In genomic region chr12:8648598-8649205, GRCh38 we compare ENCODE assay signal across 10 cellular contexts. TPM values are rescaled to one million over a fixed set of nuclear protein-coding genes. Genes with fewer than 3 reads are reported as not detected.
DNase-seq lines count a peak whose midpoint lies in the region; ATAC-seq and TF ChIP-seq lines count a peak whose summit lies in the region.
"Had no signal": no experiment of that assay in that cellular context is flagged by ENCODE, and none has a peak within 500 bp of the region (broad histone marks: within the 10 kb centered on the region; RNA-seq: fewer than 3 reads in every experiment).

No MANE protein-coding gene starts in this region.

- ATAC-seq in GM18502 (IDR thresholded peaks at IDR 0.05; ENCODE audit: poor library complexity, unreplicated experiment): peak; percentile 83
- ATAC-seq in GM21825 (IDR thresholded peaks at IDR 0.05; ENCODE audit: unreplicated experiment): peak; percentile 70
- ATAC-seq in mucosa of descending colon: peak; percentile 29

- H3K4me1 ChIP-seq in Peyer's patch: peaks cover 0 to 13% (median 2%) of the 10 kb centered on the region in 4 donors
- H3K4me1 ChIP-seq in mucosa of descending colon (ENCODE audit: low read depth): no peaks in the 10 kb centered on the region
- H3K4me1 ChIP-seq in esophagus squamous epithelium: no peaks in the 10 kb centered on the region

- DNase-seq in Peyer's patch (peak in 2 of 3 donors; percentile 56 to 57), mucosa of descending colon (no peak), iPS-NIHi7 (ENCODE audit: extremely low spot score) (no peak), head of caudate nucleus (no peak), NCI-H345 (lab: John Stamatoyannopoulos, UW) (no peak), esophagus squamous epithelium (lab: John Stamatoyannopoulos, UW) (no peak)
- DNase-seq: NCI-H226 had no signal

- H3K27ac ChIP-seq in Peyer's patch (no peak overlapping the region), esophagus squamous epithelium (no peak overlapping the region)

- no peak for TF ChIP-seq POLR2A in Peyer's patch (IDR thresholded peaks at IDR 0.05)
- TF ChIP-seq POLR2A in esophagus squamous epithelium (IDR thresholded peaks at IDR 0.05): no peak

- TF ChIP-seq CTCF in Peyer's patch (IDR thresholded peaks at IDR 0.05): no peak
- no peak for TF ChIP-seq CTCF in mucosa of descending colon (IDR thresholded peaks at IDR 0.05)
- no peak for TF ChIP-seq CTCF in esophagus squamous epithelium (IDR thresholded peaks at IDR 0.05)

- H3K9me3 ChIP-seq in Peyer's patch (no peaks in the 10 kb centered on the region), mucosa of descending colon (no peaks in the 10 kb centered on the region), esophagus squamous epithelium (no peaks in the 10 kb centered on the region)

- intact Hi-C loops in mucosa of descending colon (cut with DNase I, micrococcal nuclease): no loop called here
- intact Hi-C loops in head of caudate nucleus (cut with DNase I): no loop called here
- intact Hi-C loops in esophagus squamous epithelium (cut with DNase I): no loop called here

- H3K27me3 ChIP-seq in Peyer's patch: no peaks in the 10 kb centered on the region
- peaks cover 0 to 45% (median 0%) of the 10 kb centered on the region in 4 donors for H3K27me3 ChIP-seq in esophagus squamous epithelium

- H3K4me3 ChIP-seq in Peyer's patch (no peak overlapping the region), mucosa of descending colon (no peak overlapping the region), esophagus squamous epithelium (no peak overlapping the region)

- no peaks in the 10 kb centered on the region for H3K36me3 ChIP-seq in Peyer's patch
- no peaks in the 10 kb centered on the region for H3K36me3 ChIP-seq in mucosa of descending colon (ENCODE audit: low read depth)
- H3K36me3 ChIP-seq in esophagus squamous epithelium: no peaks in the 10 kb centered on the region

- WGBS in esophagus squamous epithelium, 2 donors: 83 to 86% methylated on average over 8 of the region's 8 CpGs

RNA-seq across cellular contexts. Expression of gene MFAP5, which starts 13.9 kb away (rescaled TPM):
- total RNA-seq in Peyer's patch: 10 to 100 TPM; 17.3 to 67.4 (median 32.4) TPM
- total RNA-seq in mucosa of descending colon: 10 to 100 TPM; 10.7 to 43.1 (median 25.0) TPM
- 10 to 100 TPM in 2 of 4 donors, 1 to 10 TPM in 2; 1.2 to 51.7 (median 16.9) TPM for total RNA-seq in esophagus squamous epithelium

RNA-seq across cellular contexts. Expression of gene AICDA, which starts 36.0 kb away (rescaled TPM):
- total RNA-seq in Peyer's patch (1 to 10 TPM in 3 of 4 donors, not detected in 1; 1.8 to 5.4 (median 1.9) TPM), mucosa of descending colon (not detected), esophagus squamous epithelium (not detected)
- total RNA-seq: chondrocyte had no signal

RNA-seq across cellular contexts. Expression of gene RIMKLB, which starts 49.1 kb away (rescaled TPM):
- total RNA-seq in Peyer's patch: 10 to 100 TPM; 27.0 to 89.1 (median 37.0) TPM
- 10 to 100 TPM in 1 of 3 donors, 1 to 10 TPM in 2; 3.7 to 30.9 (median 7.6) TPM for total RNA-seq in mucosa of descending colon
- total RNA-seq in esophagus squamous epithelium: 10 to 100 TPM in 3 of 4 donors, 1 to 10 TPM in 1; 8.0 to 37.8 (median 15.0) TPM

Comparison
In these comparisons a context has a peak if more than half of its experiments do, and no peak if none do; other contexts are left out.
1. ATAC-seq: peak in every context shown above with its lines; median percentile 83 in GM18502; 70 in GM21825; 29 in mucosa of descending colon.
2. DNase-seq: peak in Peyer's patch (2 of 3); none in mucosa of descending colon (0 of 3), iPS-NIHi7 (single experiment), head of caudate nucleus (0 of 42), NCI-H345 (single experiment) and esophagus squamous epithelium (single experiment).